8 cellular contexts compared by ENCODE assay signal in genomic region chr13:29594710-29595379, GRCh38. TPM values are rescaled to one million over a fixed set of nuclear protein-coding genes. Genes with fewer than 3 reads are reported as not detected.
DNase-seq lines count a peak whose midpoint lies in the region; ATAC-seq and TF ChIP-seq lines count a peak whose summit lies in the region.

No MANE protein-coding gene starts in this region.

- no peaks in the 10 kb centered on the region for H3K9me3 ChIP-seq in CD4-positive, CD25-positive, alpha-beta regulatory T cell (ENCODE audit: control insufficient read depth in 2 of 2, low read length in 2 of 2)
- H3K9me3 ChIP-seq in vagina = no peaks in the 10 kb centered on the region

- peak overlapping the region; percentile 72 for H3K27ac ChIP-seq in CD4-positive, CD25-positive, alpha-beta regulatory T cell (ENCODE audit: insufficient read depth, low read length, poor library complexity, severe bottlenecking)
- H3K27ac ChIP-seq in rectal smooth muscle tissue (ENCODE audit: low read depth, low read length) (peak overlapping the region; percentile 95), vagina (peak overlapping the region; percentile 98)

- H3K4me3 Mint-ChIP-seq in CD4-positive, CD25-positive, alpha-beta regulatory T cell = peak overlapping the region; percentile 87 to 98 (median 92)
- peak overlapping the region; percentile 91 for H3K4me3 Mint-ChIP-seq in activated naive CD8-positive, alpha-beta T cell treated with anti-CD3 and anti-CD28 coated beads, Interleukin-2, amount 10 ng/mL, durations not matched to agents 7 days and 5 days

- peaks cover 26% of the 10 kb centered on the region for H3K4me1 ChIP-seq in CD4-positive, CD25-positive, alpha-beta regulatory T cell (ENCODE audit: control insufficient read depth, insufficient read depth, low read length, poor library complexity, severe bottlenecking)
- H3K4me1 ChIP-seq in rectal smooth muscle tissue (ENCODE audit: control insufficient read depth, insufficient read depth, low read length) (peaks cover 2% of the 10 kb centered on the region), vagina (peaks cover 27% of the 10 kb centered on the region)

- peaks cover 15 to 54% (median 42%) of the 10 kb centered on the region in 4 donors for H3K4me1 Mint-ChIP-seq in CD4-positive, CD25-positive, alpha-beta regulatory T cell
- H3K4me1 Mint-ChIP-seq in activated naive CD8-positive, alpha-beta T cell treated with anti-CD3 and anti-CD28 coated beads, Interleukin-2, amount 10 ng/mL, durations not matched to agents 7 days and 5 days = peaks cover 42% of the 10 kb centered on the region

- POLR2A ChIA-PET in activated naive CD8-positive, alpha-beta T cell treated with anti-CD3 and anti-CD28 coated beads, Interleukin-2, amount 10 ng/mL, durations not matched to agents 7 days and 5 days (lab: Charles Lee) = interaction anchor here (1.3 to 1.6 kb wide), 2 partner anchors 9 to 255 kb away, joined by 3 to 6 read pairs; partner anchors contain the start of gene UBL3

- peak; percentile 24 to 36 for ATAC-seq in CD4-positive, CD25-positive, alpha-beta regulatory T cell (ENCODE audit: low read depth in 2 of 2)
- ATAC-seq in HG03378 (IDR thresholded peaks at IDR 0.05; ENCODE audit: unreplicated experiment) (peak; percentile 33), left cardiac atrium (peak; percentile 73 to 81)
- peak; percentile 41 for ATAC-seq in activated naive CD8-positive, alpha-beta T cell treated with anti-CD3 and anti-CD28 coated beads, Interleukin-2, amount 10 ng/mL, durations not matched to agents 7 days and 5 days (ENCODE audit: low read depth)

- H3K36me3 ChIP-seq in CD4-positive, CD25-positive, alpha-beta regulatory T cell (ENCODE audit: control insufficient read depth, insufficient read depth, low read length) = no peaks in the 10 kb centered on the region
- H3K36me3 ChIP-seq in rectal smooth muscle tissue (ENCODE audit: control insufficient read depth, insufficient read depth, low read length) (no peaks in the 10 kb centered on the region), vagina (no peaks in the 10 kb centered on the region)

- no peak for TF ChIP-seq CTCF in vagina (IDR thresholded peaks at IDR 0.05)

- H3K27ac Mint-ChIP-seq in CD4-positive, CD25-positive, alpha-beta regulatory T cell = peak overlapping the region in 2 of 3 donors; percentile 93 to 94
- peak overlapping the region; percentile 93 for H3K27ac Mint-ChIP-seq in activated naive CD8-positive, alpha-beta T cell treated with anti-CD3 and anti-CD28 coated beads, Interleukin-2, amount 10 ng/mL, durations not matched to agents 7 days and 5 days

- H3K9me3 Mint-ChIP-seq in CD4-positive, CD25-positive, alpha-beta regulatory T cell = peaks cover 0 to 3% (median 0%) of the 10 kb centered on the region in 7 donors
- H3K9me3 Mint-ChIP-seq in activated naive CD8-positive, alpha-beta T cell treated with anti-CD3 and anti-CD28 coated beads, Interleukin-2, amount 10 ng/mL, durations not matched to agents 7 days and 5 days = no peaks in the 10 kb centered on the region

- H3K27me3 ChIP-seq in CD4-positive, CD25-positive, alpha-beta regulatory T cell (ENCODE audit: control insufficient read depth, insufficient read depth, low read length) = no peaks in the 10 kb centered on the region
- H3K27me3 ChIP-seq in rectal smooth muscle tissue (ENCODE audit: control insufficient read depth, insufficient read depth, low read length) = no peaks in the 10 kb centered on the region
- no peaks in the 10 kb centered on the region for H3K27me3 ChIP-seq in vagina

- intact Hi-C loops in left cardiac atrium (cut with DNase I) = no loop called here
- intact Hi-C loops in vagina (cut with DNase I) = no loop called here

- H3K36me3 Mint-ChIP-seq in CD4-positive, CD25-positive, alpha-beta regulatory T cell = peaks cover 3% of the 10 kb centered on the region
- H3K36me3 Mint-ChIP-seq in activated naive CD8-positive, alpha-beta T cell treated with anti-CD3 and anti-CD28 coated beads, Interleukin-2, amount 10 ng/mL, durations not matched to agents 7 days and 5 days = peaks cover 6% of the 10 kb centered on the region

- H3K27me3 Mint-ChIP-seq in CD4-positive, CD25-positive, alpha-beta regulatory T cell = no peaks in the 10 kb centered on the region
- H3K27me3 Mint-ChIP-seq in activated naive CD8-positive, alpha-beta T cell treated with anti-CD3 and anti-CD28 coated beads, Interleukin-2, amount 10 ng/mL, durations not matched to agents 7 days and 5 days = no peaks in the 10 kb centered on the region

- DNase-seq in CD4-positive, CD25-positive, alpha-beta regulatory T cell = peak; percentile 39 to 56 (median 53)
- peak; percentile 35 for DNase-seq in GM19240 (ENCODE audit: insufficient read length, low spot score)
- DNase-seq in SK-N-DZ (ENCODE audit: low spot score) = peak; percentile 57
- DNase-seq in activated naive CD8-positive, alpha-beta T cell treated with anti-CD3 and anti-CD28 coated beads, Interleukin-2, amount 10 ng/mL, durations not matched to agents 7 days and 5 days = peak; percentile 81
- peak; percentile 79 for DNase-seq in left cardiac atrium
- DNase-seq in vagina (ENCODE audit: extremely low spot score in 2 of 2) = no peak

- peak overlapping the region; percentile 82 for H3K4me3 ChIP-seq in CD4-positive, CD25-positive, alpha-beta regulatory T cell (ENCODE audit: low read depth, low read length)
- H3K4me3 ChIP-seq in rectal smooth muscle tissue (ENCODE audit: low read length) (peak overlapping the region; percentile 78), vagina (peak overlapping the region; percentile 81 to 95)

- peak in 1 of 2 donors; percentile 11 for TF ChIP-seq POLR2A in vagina (IDR thresholded peaks at IDR 0.05)

- peak overlapping the region; percentile 57 for H3K9ac ChIP-seq in rectal smooth muscle tissue (ENCODE audit: low read length)

RNA-seq across cellular contexts. Expression of gene SLC7A1, which starts 0.6 kb away (rescaled TPM):
- 29.9 TPM for total RNA-seq in CD4-positive, CD25-positive, alpha-beta regulatory T cell
- polyA plus RNA-seq in CD4-positive, CD25-positive, alpha-beta regulatory T cell = 1 to 10 TPM; 3.6 to 7.7 (median 4.8) TPM
- 18.3 and 20.5 TPM in 2 replicates for polyA plus RNA-seq in SK-N-DZ (2014; cell fraction: cytosol; rRNA removed)
- polyA plus RNA-seq in SK-N-DZ (2014; cell fraction: nucleus; rRNA removed) = 10.8 and 21.7 TPM in 2 replicates
- total RNA-seq in activated naive CD8-positive, alpha-beta T cell treated with anti-CD3 and anti-CD28 coated beads, Interleukin-2, amount 10 ng/mL, durations not matched to agents 7 days and 5 days = 10 to 100 TPM; 62.8 to 68.2 TPM
- total RNA-seq in left cardiac atrium (10 to 100 TPM; 11.8 to 38.6 TPM), vagina (43.2 TPM)

Comparison
In these comparisons a context has a peak if more than half of its experiments do, and no peak if none do; other contexts are left out.
1. DNase-seq: peak in CD4-positive, CD25-positive, alpha-beta regulatory T cell (3 of 3), GM19240 (single experiment), SK-N-DZ (single experiment), activated naive CD8-positive, alpha-beta T cell treated with anti-CD3 and anti-CD28 coated beads, Interleukin-2, amount 10 ng/mL, durations not matched to agents 7 days and 5 days (single experiment) and left cardiac atrium (single experiment); none in vagina (0 of 2).
2. Peak in every context shown above with its lines, with median percentiles within 50 percentile points of each other: ATAC-seq, H3K27ac ChIP-seq and H3K4me3 ChIP-seq.